15 cellular contexts compared by ENCODE assay signal in genomic region chr11:129967996-129968395, GRCh38.
"Had no signal": no experiment of that assay in that cellular context is flagged by ENCODE, and none has a peak within 500 bp of the region (broad histone marks: within the 10 kb centered on the region; RNA-seq: fewer than 3 reads in every experiment).

No MANE protein-coding gene starts in this region.

- H3K9me3 Mint-ChIP-seq: activated naive CD8-positive, alpha-beta T cell treated with anti-CD3 and anti-CD28 coated beads for 36 hours; naive thymus-derived CD4-positive, alpha-beta T cell; stimulated activated memory B cell treated with anti-CD40 and anti-IgM and Interleukin-4, amounts not matched to agents 10 μg/mL and 1 μg/mL and 100 μg/mL, for 72 hours had no signal

- ATAC-seq: esophagus mucosa; mucosa of descending colon; naive thymus-derived CD4-positive, alpha-beta T cell; stimulated activated memory B cell treated with anti-CD40 and anti-IgM and Interleukin-4, amounts not matched to agents 10 μg/mL and 1 μg/mL and 100 μg/mL, for 72 hours had no signal

- H3K27ac ChIP-seq: left ventricle myocardium inferior, right atrium auricular region, thyroid gland had no signal

- H3K36me3 ChIP-seq: left ventricle myocardium inferior, neutrophil, right atrium auricular region, thyroid gland had no signal

- H3K9me3 ChIP-seq: left ventricle myocardium inferior, mucosa of descending colon, neutrophil, right atrium auricular region, thyroid gland had no signal

- H3K4me3 Mint-ChIP-seq: activated naive CD8-positive, alpha-beta T cell treated with anti-CD3 and anti-CD28 coated beads for 36 hours; naive thymus-derived CD4-positive, alpha-beta T cell; stimulated activated memory B cell treated with anti-CD40 and anti-IgM and Interleukin-4, amounts not matched to agents 10 μg/mL and 1 μg/mL and 100 μg/mL, for 72 hours had no signal

- DNase-seq: activated CD4-positive, alpha-beta T cell treated with anti-CD3 and anti-CD28 coated beads, Interleukin-2, amount 50 U/mL, for 1 hour; activated CD8-positive, alpha-beta memory T cell treated with anti-CD3 and anti-CD28 coated beads for 24 hours; activated naive CD8-positive, alpha-beta T cell treated with anti-CD3 and anti-CD28 coated beads for 36 hours; amygdala; dorsolateral prefrontal cortex; left ventricle myocardium inferior; mucosa of descending colon; naive thymus-derived CD4-positive, alpha-beta T cell; stimulated activated CD4-positive, alpha-beta T cell treated with anti-CD3 and anti-CD28 coated beads, Interleukin-2, amount 100 ng/mL, for 48 hours; T-helper 9 cell; thyroid gland had no signal

- H3K27me3 Mint-ChIP-seq: activated naive CD8-positive, alpha-beta T cell treated with anti-CD3 and anti-CD28 coated beads for 36 hours; naive thymus-derived CD4-positive, alpha-beta T cell; stimulated activated memory B cell treated with anti-CD40 and anti-IgM and Interleukin-4, amounts not matched to agents 10 μg/mL and 1 μg/mL and 100 μg/mL, for 72 hours had no signal

- H3K27ac Mint-ChIP-seq: activated naive CD8-positive, alpha-beta T cell treated with anti-CD3 and anti-CD28 coated beads for 36 hours; naive thymus-derived CD4-positive, alpha-beta T cell; stimulated activated memory B cell treated with anti-CD40 and anti-IgM and Interleukin-4, amounts not matched to agents 10 μg/mL and 1 μg/mL and 100 μg/mL, for 72 hours had no signal

- H3K27me3 ChIP-seq: dorsolateral prefrontal cortex, neutrophil, right atrium auricular region, thyroid gland had no signal

- H3K4me3 ChIP-seq: dorsolateral prefrontal cortex, left ventricle myocardium inferior, mucosa of descending colon, right atrium auricular region, thyroid gland had no signal
